ENCODE assay signal across 10 cellular contexts in the genomic region with DNA sequence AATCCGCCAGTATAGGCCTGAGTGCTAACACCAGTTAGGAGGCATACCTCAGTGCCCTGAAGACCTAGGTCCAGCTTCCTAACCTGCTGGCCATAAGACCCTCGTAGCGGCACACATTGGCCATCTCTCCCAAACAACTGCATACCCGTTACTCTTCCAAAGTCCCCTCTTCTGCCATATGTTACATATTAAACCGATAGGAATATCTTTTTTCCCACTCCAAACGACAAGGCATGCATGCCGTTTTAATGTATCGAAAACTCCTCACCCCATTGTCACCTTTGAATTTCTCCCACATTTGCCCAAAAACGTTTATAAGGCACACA. TPM values are rescaled to one million over a fixed set of nuclear protein-coding genes. Genes with fewer than 3 reads are reported as not detected.
A peak's percentile ranks its signal among the peaks of the same experiment; 100 is the strongest.
DNase-seq lines count a peak whose midpoint lies in the region; TF ChIP-seq lines count a peak whose summit lies in the region.
"Had no signal": no experiment of that assay in that cellular context is flagged by ENCODE, and none has a peak within 500 bp of the region (broad histone marks: within the 10 kb centered on the region; RNA-seq: fewer than 3 reads in every experiment).

No MANE protein-coding gene starts in this region.

- no peak overlapping the region for H3K27ac ChIP-seq in SK-N-MC
- H3K27ac ChIP-seq in Karpas-422 (ENCODE audit: low read length) = no peak overlapping the region
- H3K27ac ChIP-seq: lower lobe of right lung had no signal

- DNase-seq in T-helper 1 cell (no peak), SK-N-MC (ENCODE audit: low read depth, low spot score) (no peak), fibroblast of the aortic adventitia (ENCODE audit: low read depth) (no peak), hypothalamus (lab: John Stamatoyannopoulos, UW) (no peak), cortex of kidney (lab: John Stamatoyannopoulos, UW) (no peak), Karpas-422 (no peak)

- H4K20me1 ChIP-seq in Karpas-422 (ENCODE audit: insufficient read depth, low read depth, low read length) = no peaks in the 10 kb centered on the region; the same call in 1 of the 2 replicates

- peaks cover 21% of the 10 kb centered on the region for H3K4me1 Mint-ChIP-seq in T-helper 1 cell treated with Interleukin-12 subunit alpha and Interleukin-12 subunit beta and Interleukin-4 antibody, amounts not matched to agents 30 μg/mL and 1 μg/mL, for 36 hours (ENCODE audit: low read depth)

- no peak overlapping the region for H3K9ac ChIP-seq in SK-N-MC (ENCODE audit: insufficient read length)
- H3K9ac ChIP-seq in skeletal muscle satellite cell (ENCODE audit: low read depth, low read length) = peak overlapping the region; percentile 41
- no peak overlapping the region for H3K9ac ChIP-seq in Karpas-422 (ENCODE audit: low read length)

- H3K9me3 ChIP-seq in SK-N-MC (ENCODE audit: low read depth, low read length) = no peaks in the 10 kb centered on the region
- no peaks in the 10 kb centered on the region for H3K9me3 ChIP-seq in skeletal muscle satellite cell (replicated peaks; ENCODE audit: low read length)
- no peaks in the 10 kb centered on the region for H3K9me3 ChIP-seq in Karpas-422 (ENCODE audit: low read length)
- H3K9me3 ChIP-seq: lower lobe of right lung had no signal

- H3K4me1 ChIP-seq in skeletal muscle satellite cell (ENCODE audit: control insufficient read depth, insufficient read depth, low read length) (peaks cover 9% of the 10 kb centered on the region), Karpas-422 (ENCODE audit: low read length) (peaks cover 4% of the 10 kb centered on the region; the same call in 1 of the 2 replicates)

- H3K4me3 ChIP-seq in SK-N-MC (peak overlapping the region; percentile 63), fibroblast of the aortic adventitia (ENCODE audit: low read depth, low read length) (peak overlapping the region; percentile 63), skeletal muscle satellite cell (ENCODE audit: low read length) (peak overlapping the region; percentile 65), Karpas-422 (ENCODE audit: low read length) (no peak overlapping the region)
- H3K4me3 ChIP-seq: lower lobe of right lung had no signal

- no peak for TF ChIP-seq CTCF in fibroblast of the aortic adventitia (IDR thresholded peaks at IDR 0.05; ENCODE audit: insufficient read depth, low read length)

- no peaks in the 10 kb centered on the region for H3K9me2 ChIP-seq in Karpas-422 (replicated peaks; ENCODE audit: insufficient read depth, low read length)

- no peaks in the 10 kb centered on the region for H3K9me3 Mint-ChIP-seq in T-helper 1 cell treated with Interleukin-12 subunit alpha and Interleukin-12 subunit beta and Interleukin-4 antibody, amounts not matched to agents 30 μg/mL and 1 μg/mL, for 36 hours

- H3K27me3 Mint-ChIP-seq in T-helper 1 cell treated with Interleukin-12 subunit alpha and Interleukin-12 subunit beta and Interleukin-4 antibody, amounts not matched to agents 30 μg/mL and 1 μg/mL, for 36 hours (ENCODE audit: low read depth) = peaks cover 21% of the 10 kb centered on the region
- H3K27me3 Mint-ChIP-seq: T-helper 17 cell had no signal

- H3K4me2 ChIP-seq in skeletal muscle satellite cell (ENCODE audit: low read length) (peak overlapping the region; percentile 91), Karpas-422 (ENCODE audit: low read depth, low read length, poor library complexity, severe bottlenecking) (no peak overlapping the region)

- H3K4me3 Mint-ChIP-seq in T-helper 1 cell treated with Interleukin-12 subunit alpha and Interleukin-12 subunit beta and Interleukin-4 antibody, amounts not matched to agents 30 μg/mL and 1 μg/mL, for 36 hours = peak overlapping the region; percentile 81
- H3K4me3 Mint-ChIP-seq: T-helper 17 cell had no signal

- peak overlapping the region; percentile 52 for H3K27ac Mint-ChIP-seq in T-helper 1 cell treated with Interleukin-12 subunit alpha and Interleukin-12 subunit beta and Interleukin-4 antibody, amounts not matched to agents 30 μg/mL and 1 μg/mL, for 36 hours

- no peaks in the 10 kb centered on the region for H3K36me3 Mint-ChIP-seq in T-helper 1 cell treated with Interleukin-12 subunit alpha and Interleukin-12 subunit beta and Interleukin-4 antibody, amounts not matched to agents 30 μg/mL and 1 μg/mL, for 36 hours (ENCODE audit: low read depth)

- no peaks in the 10 kb centered on the region for H3K79me2 ChIP-seq in Karpas-422 (ENCODE audit: low read length)

- H2AFZ ChIP-seq in Karpas-422 (ENCODE audit: low read length) = no peak overlapping the region

- peaks cover 6% of the 10 kb centered on the region; the same call in 1 of the 2 replicates for H3K36me3 ChIP-seq in SK-N-MC (ENCODE audit: insufficient read depth, low read length)
- H3K36me3 ChIP-seq in skeletal muscle satellite cell (ENCODE audit: insufficient read depth, low read length) = no peaks in the 10 kb centered on the region
- no peaks in the 10 kb centered on the region for H3K36me3 ChIP-seq in Karpas-422 (ENCODE audit: insufficient read depth, low read length)
- H3K36me3 ChIP-seq: lower lobe of right lung had no signal

- H3K27me3 ChIP-seq in skeletal muscle satellite cell (ENCODE audit: control insufficient read depth, insufficient read depth, low read length) (no peaks in the 10 kb centered on the region), Karpas-422 (ENCODE audit: low read length) (no peaks in the 10 kb centered on the region)

RNA-seq across cellular contexts. Expression of gene AXIN2, which starts 0.7 kb away (rescaled TPM):
- 8.0 and 11.1 TPM in 2 replicates for total RNA-seq in fibroblast of the aortic adventitia (ENCODE audit: low replicate concordance)
- 0.51 and 1.5 TPM in 2 replicates for total RNA-seq in skeletal muscle satellite cell (2012; rRNA removed)
- total RNA-seq in Karpas-422 (2014; rRNA removed; shearing (Covaris generic); ENCODE audit: low replicate concordance) = not detected in 2 replicates
